ENCODE assay signal across 8 cellular contexts in genomic region chr2:134120718-134121630, GRCh38.
DNase-seq lines count a peak whose midpoint lies in the region; ATAC-seq and TF ChIP-seq lines count a peak whose summit lies in the region.

No MANE protein-coding gene starts in this region.

- no peaks in the 10 kb centered on the region for H3K79me2 ChIP-seq in Karpas-422 (ENCODE audit: low read length)

- in situ Hi-C loops in G401 (cut with HindIII; ENCODE audit: low sequenced_read_pairs) = no loop called here

- intact Hi-C loops in breast epithelium (cut with DNase I; ENCODE audit: low total_unique reads) = loop anchor here (5.0 to 10.0 kb wide), 3 partner anchors 126 to 294 kb away; no protein-coding TSS in a partner anchor

- peak; percentile 40 for ATAC-seq in GM21619 (IDR thresholded peaks at IDR 0.05; ENCODE audit: unreplicated experiment)

- no peaks in the 10 kb centered on the region for H3K36me3 ChIP-seq in Karpas-422 (ENCODE audit: insufficient read depth, low read length)
- no peaks in the 10 kb centered on the region for H3K36me3 ChIP-seq in breast epithelium

- peak overlapping the region; percentile 92 for H3K4me2 ChIP-seq in Karpas-422 (ENCODE audit: low read depth, low read length, poor library complexity, severe bottlenecking)

- H3K9me3 Mint-ChIP-seq in immature natural killer cell = no peaks in the 10 kb centered on the region

- H3K27ac ChIP-seq in Karpas-422 (ENCODE audit: low read length) (no peak overlapping the region), breast epithelium (peak overlapping the region; percentile 90 to 94)

- no peak for TF ChIP-seq CTCF in breast epithelium (IDR thresholded peaks at IDR 0.05)

- no peak for TF ChIP-seq POLR2A in breast epithelium (IDR thresholded peaks at IDR 0.05)

- peaks cover 2 to 8% (median 5%) of the 10 kb centered on the region in 3 donors for H3K27me3 Mint-ChIP-seq in immature natural killer cell (ENCODE audit: low read depth in 3 of 3)

- no peaks in the 10 kb centered on the region for H3K9me3 ChIP-seq in Karpas-422 (ENCODE audit: low read length)
- H3K9me3 ChIP-seq in breast epithelium = no peaks in the 10 kb centered on the region

- H3K4me3 Mint-ChIP-seq in immature natural killer cell = peak overlapping the region; percentile 81 to 88 (median 85)

- peak overlapping the region; percentile 84; the same call in 1 of the 2 replicates for H2AFZ ChIP-seq in Karpas-422 (ENCODE audit: low read length)

- no peaks in the 10 kb centered on the region for H3K36me3 Mint-ChIP-seq in immature natural killer cell

- peaks cover 46% of the 10 kb centered on the region for H3K4me1 ChIP-seq in Karpas-422 (ENCODE audit: low read length)
- no peaks in the 10 kb centered on the region for H3K4me1 ChIP-seq in breast epithelium

- DNase-seq in G401 (ENCODE audit: low spot score) = peak; percentile 50
- DNase-seq in Karpas-422 = peak; percentile 82
- DNase-seq in UCSD-AML1 (lab: John Stamatoyannopoulos, UW; ENCODE audit: unreplicated experiment) = peak; percentile 66
- DNase-seq in breast epithelium (ENCODE audit: low spot score in 2 of 2) = peak in 1 of 2 donors; percentile 34
- peak; percentile 60 to 65 (median 64) for DNase-seq in immature natural killer cell
- peak; percentile 27 to 50 (median 39) for DNase-seq in stimulated activated CD4-positive, alpha-beta T cell treated with anti-CD3 and anti-CD28 coated beads, Interleukin-12 subunit alpha, Interleukin-12 subunit beta, amount 100 ng/mL, for 48 hours (ENCODE audit: low read depth in 2 of 3, low spot score in 1 of 3)
- no peak for DNase-seq in NCI-H1048 (lab: John Stamatoyannopoulos, UW)

- H4K20me1 ChIP-seq in Karpas-422 (ENCODE audit: insufficient read depth, low read depth, low read length) = peaks cover 46% of the 10 kb centered on the region

- H3K4me3 ChIP-seq in Karpas-422 (ENCODE audit: low read length) (peak overlapping the region; percentile 91), breast epithelium (peak overlapping the region; percentile 87 to 92 (median 92))

- peak overlapping the region; percentile 82 for H3K9ac ChIP-seq in Karpas-422 (ENCODE audit: low read length)

- H3K27me3 ChIP-seq in Karpas-422 (ENCODE audit: low read length) (no peaks in the 10 kb centered on the region), breast epithelium (no peaks in the 10 kb centered on the region)

- peaks cover 47 to 63% of the 10 kb centered on the region in 2 donors for H3K4me1 Mint-ChIP-seq in immature natural killer cell

- H3K9me2 ChIP-seq in Karpas-422 (replicated peaks; ENCODE audit: insufficient read depth, low read length) = no peaks in the 10 kb centered on the region

- peak overlapping the region; percentile 42 to 84 (median 78) for H3K27ac Mint-ChIP-seq in immature natural killer cell
